Comparison of ENCODE assay signal across 29 cellular contexts in genomic region chr4:63663870-63664269, GRCh38.
DNase-seq lines count a peak whose midpoint lies in the region; ATAC-seq, FAIRE-seq and TF ChIP-seq lines count a peak whose summit lies in the region.
"Had no signal": no experiment of that assay in that cellular context is flagged by ENCODE, and none has a peak within 500 bp of the region (broad histone marks: within the 10 kb centered on the region; RNA-seq: fewer than 3 reads in every experiment).

No MANE protein-coding gene starts in this region.

- no peaks in the 10 kb centered on the region for H4K20me1 ChIP-seq in GM12878 (ENCODE audit: control insufficient read depth, insufficient read depth)

- intact Hi-C loops in GM12878 (cut with micrococcal nuclease; ENCODE audit: unreplicated experiment) = no loop called here
- intact Hi-C loops in activated CD8-positive, alpha-beta T cell treated with anti-CD3 and anti-CD28 coated beads for 36 hours (cut with micrococcal nuclease) = no loop called here

- no peaks in the 10 kb centered on the region for H3K36me3 Mint-ChIP-seq in activated CD8-positive, alpha-beta T cell treated with anti-CD3 and anti-CD28 coated beads for 36 hours (ENCODE audit: low read depth)
- H3K36me3 Mint-ChIP-seq: activated naive CD8-positive, alpha-beta T cell treated with anti-CD3 and anti-CD28 coated beads for 36 hours had no signal

- no peaks in the 10 kb centered on the region for H3K36me3 ChIP-seq in GM12878 (ENCODE audit: control insufficient read depth in 2 of 2, insufficient read depth in 2 of 2, low read length in 1 of 2)
- H3K36me3 ChIP-seq: gastrocnemius medialis, ovary had no signal

- peak; percentile 89 for FAIRE-seq in GM12878 (lab: Jason Lieb, UNC)
- FAIRE-seq: astrocyte had no signal

- H3K9ac ChIP-seq in GM12878 (ENCODE audit: control insufficient read depth, insufficient read depth, low read length) = no peak overlapping the region
- H3K9ac ChIP-seq: SK-N-SH had no signal

- TF ChIP-seq RAD21 in GM12878 (IDR thresholded peaks at IDR 0.05; ENCODE audit: insufficient read depth, low read depth, low read length) = no peak

- in situ Hi-C loops in GM12878 (cut with MboI) = no loop called here

- POLR2A ChIA-PET in GM12878 (lab: Charles Lee) = no interaction called here
- POLR2A ChIA-PET in activated CD8-positive, alpha-beta T cell treated with anti-CD3 and anti-CD28 coated beads for 36 hours (lab: Charles Lee) = no interaction called here

- peak overlapping the region; percentile 48; the same call in 1 of the 2 replicates for H3K4me2 ChIP-seq in GM12878 (ENCODE audit: control insufficient read depth, insufficient read depth)
- H3K4me2 ChIP-seq: GM23338, SK-N-SH had no signal

- H2AFZ ChIP-seq in GM12878 (ENCODE audit: control insufficient read depth, low read depth, low read length) = peak overlapping the region; percentile 55; the same call in 1 of the 2 replicates
- H2AFZ ChIP-seq: GM23338 had no signal

- no peaks in the 10 kb centered on the region for H3K9me3 ChIP-seq in GM12878 (replicated peaks; ENCODE audit: control insufficient read depth, insufficient read depth, low read length)
- H3K9me3 ChIP-seq: Caco-2, gastrocnemius medialis, ovary, SK-N-SH had no signal

- no peak overlapping the region for H3K4me3 ChIP-seq in GM12878
- H3K4me3 ChIP-seq: gastrocnemius medialis, GM23338, ovary had no signal

- no peak for TF ChIP-seq CTCF in GM12878 (IDR thresholded peaks at IDR 0.05 in 2 of 3, conservative IDR thresholded peaks at IDR 0.05 in 1 of 3; ENCODE audit: control insufficient read depth in 2 of 3, extremely low read depth in 1 of 3, insufficient read depth in 1 of 3, low read depth in 3 of 3, low read length in 3 of 3)
- TF ChIP-seq CTCF in activated CD8-positive, alpha-beta T cell treated with anti-CD3 and anti-CD28 coated beads for 36 hours (IDR thresholded peaks at IDR 0.05) = no peak

- H3K79me2 ChIP-seq in GM12878 (ENCODE audit: control insufficient read depth, insufficient read depth, low read length) = no peaks in the 10 kb centered on the region

- RAD21 ChIA-PET in GM12878 (lab: Charles Lee; ENCODE audit: unreplicated experiment) = interaction anchor here (0.7 to 1.3 kb wide), 4 partner anchors 30 to 185 kb away, joined by 3 to 5 read pairs (median 4); no protein-coding TSS in a partner anchor

- ATAC-seq in GM18868 (IDR thresholded peaks at IDR 0.05; ENCODE audit: unreplicated experiment) (peak; percentile 96), HG02588 (IDR thresholded peaks at IDR 0.05; ENCODE audit: unreplicated experiment) (peak; percentile 62), GM12878 (peak; percentile 99), GM19452 (IDR thresholded peaks at IDR 0.05; ENCODE audit: unreplicated experiment) (no peak)
- no peak for ATAC-seq in activated CD8-positive, alpha-beta T cell treated with anti-CD3 and anti-CD28 coated beads for 36 hours
- ATAC-seq: gastrocnemius medialis, GM23338, left cardiac atrium had no signal

- H3K27me3 ChIP-seq in GM12878 (replicated peaks in 1 of 2; ENCODE audit: control insufficient read depth in 2 of 2, insufficient read depth in 2 of 2, low read length in 1 of 2) = no peaks in the 10 kb centered on the region
- H3K27me3 ChIP-seq: gastrocnemius medialis, ovary had no signal

- 17% methylated on average over 2 of the region's 2 CpGs for WGBS in GM12878 (ENCODE audit: insufficient coverage, insufficient replicate concordance, low lambda C conversion rate, missing lambda C conversion rate)

- no peak overlapping the region; the same call in 1 of the 2 replicates for H3K27ac ChIP-seq in GM12878 (ENCODE audit: control insufficient read depth, insufficient read depth)
- H3K27ac ChIP-seq: gastrocnemius medialis, ovary, RWPE1 had no signal

- H3K4me3 Mint-ChIP-seq in activated CD8-positive, alpha-beta T cell treated with anti-CD3 and anti-CD28 coated beads for 36 hours = no peak overlapping the region
- H3K4me3 Mint-ChIP-seq: activated naive CD8-positive, alpha-beta T cell treated with anti-CD3 and anti-CD28 coated beads for 36 hours; dendritic cell treated with granulocyte-macrophage colony-stimulating factor and Interleukin-4, amounts not matched to agents 40 ng/mL and 50 ng/mL, for 4 days; GM23338; nephron had no signal

- no peaks in the 10 kb centered on the region for H3K27me3 Mint-ChIP-seq in activated CD8-positive, alpha-beta T cell treated with anti-CD3 and anti-CD28 coated beads for 36 hours
- H3K27me3 Mint-ChIP-seq: activated naive CD8-positive, alpha-beta T cell treated with anti-CD3 and anti-CD28 coated beads for 36 hours; dendritic cell treated with granulocyte-macrophage colony-stimulating factor and Interleukin-4, amounts not matched to agents 40 ng/mL and 50 ng/mL, for 4 days had no signal

- H3K27ac Mint-ChIP-seq in activated CD8-positive, alpha-beta T cell treated with anti-CD3 and anti-CD28 coated beads for 36 hours = no peak overlapping the region
- H3K27ac Mint-ChIP-seq: activated naive CD8-positive, alpha-beta T cell treated with anti-CD3 and anti-CD28 coated beads for 36 hours; dendritic cell treated with granulocyte-macrophage colony-stimulating factor and Interleukin-4, amounts not matched to agents 40 ng/mL and 50 ng/mL, for 4 days; GM23338; nephron had no signal

- no peaks in the 10 kb centered on the region for H3K4me1 ChIP-seq in GM12878 (ENCODE audit: control insufficient read depth, insufficient read depth, low read length)
- H3K4me1 ChIP-seq: Caco-2, gastrocnemius medialis had no signal

- TF ChIP-seq EP300 in GM12878 (IDR thresholded peaks at IDR 0.05; ENCODE audit: borderline replicate concordance in 1 of 2, control insufficient read depth in 1 of 2, low read depth in 2 of 2, low read length in 2 of 2) = no peak

- no TSS peak for BruUV-seq in GM12878 (replicated peaks; lab: Mats Ljungman, UMichigan)

- peaks cover 14% of the 10 kb centered on the region for H3K9me3 Mint-ChIP-seq in activated CD8-positive, alpha-beta T cell treated with anti-CD3 and anti-CD28 coated beads for 36 hours
- H3K9me3 Mint-ChIP-seq: GM23338 had no signal

- no peaks in the 10 kb centered on the region for H3K4me1 Mint-ChIP-seq in activated CD8-positive, alpha-beta T cell treated with anti-CD3 and anti-CD28 coated beads for 36 hours (ENCODE audit: low read depth)
- H3K4me1 Mint-ChIP-seq: activated naive CD8-positive, alpha-beta T cell treated with anti-CD3 and anti-CD28 coated beads for 36 hours; GM23338; nephron had no signal

- CTCF ChIA-PET in GM12878 (lab: Yijun Ruan, JAX) = interaction anchor here (0.8 to 1.1 kb wide), 3 partner anchors 47 to 136 kb away, joined by 3 to 5 read pairs (median 3); no protein-coding TSS in a partner anchor
- CTCF ChIA-PET in activated CD8-positive, alpha-beta T cell treated with anti-CD3 and anti-CD28 coated beads for 36 hours (lab: Charles Lee) = no interaction called here

- DNase-seq in HT1080 (ENCODE audit: low read depth) (peak; percentile 13), GM12878 (ENCODE audit: low read depth, low spot score) (peak; percentile 41), hippocampal formation (lab: John Stamatoyannopoulos, UW) (no peak)
- no peak for DNase-seq in activated CD8-positive, alpha-beta T cell treated with anti-CD3 and anti-CD28 coated beads for 36 hours
- DNase-seq: activated CD4-positive, alpha-beta T cell treated with anti-CD3 and anti-CD28 coated beads for 1 hour; activated effector memory CD4-positive, alpha-beta T cell treated with anti-CD3 and anti-CD28 coated beads, Interleukin-2, amount 50 U/mL, for 16 hours; activated naive CD8-positive, alpha-beta T cell treated with anti-CD3 and anti-CD28 coated beads for 36 hours; C1 segment of cervical spinal cord; Caco-2; caudate nucleus; DMS79; gastrocnemius medialis; GF-D8; left cardiac atrium; NCI-H1105; NCI-H2029 treated with DMSO at 0.1 percent for 48 hours; NCI-H2227 treated with DMSO at 0.1 percent for 48 hours; NCI-H526 treated with DMSO at 0.1 percent for 48 hours; ovary; SK-N-SH; stimulated activated naive CD4-positive, alpha-beta T cell treated with Interleukin-2 at 50 U/mL for 16 hours had no signal

- SMC1A ChIA-PET in GM12878 (lab: Charles Lee; ENCODE audit: uncharacterized antibody, unreplicated experiment) = interaction anchor here (0.8 to 1.6 kb wide), 4 partner anchors 10 to 79 kb away, joined by 4 to 6 read pairs (median 4); no protein-coding TSS in a partner anchor

- no peak for TF ChIP-seq POLR2A in GM12878 (IDR thresholded peaks at IDR 0.05; ENCODE audit: low read depth, low read length)

TF ChIP-seq in GM12878, 131 proteins besides CTCF, POLR2A, EP300 and RAD21 (continues in another document):
- TF ChIP-seq CBX3 (IDR thresholded peaks at IDR 0.05; ENCODE audit: borderline replicate concordance, low read depth) = no peak
- peak; percentile 70 for TF ChIP-seq RUNX3 (IDR thresholded peaks at IDR 0.05; ENCODE audit: low read length)
- no peak for TF ChIP-seq JUND (IDR thresholded peaks at IDR 0.05; ENCODE audit: low read depth, low read length)
- no peak for TF ChIP-seq MEF2B (IDR thresholded peaks at IDR 0.05; ENCODE audit: partially characterized antibody, poor library complexity, severe bottlenecking)
- no peak for TF ChIP-seq IRF3 (IDR thresholded peaks at IDR 0.05)
- no peak for TF ChIP-seq SREBF1 (IDR thresholded peaks at IDR 0.05; ENCODE audit: low read length)

Comparison
In these comparisons a context has a peak if more than half of its experiments do, and no peak if none do; other contexts are left out.
1. ATAC-seq: peak in GM18868 (single experiment), HG02588 (single experiment) and GM12878 (single experiment); none in GM19452 (single experiment) and activated CD8-positive, alpha-beta T cell treated with anti-CD3 and anti-CD28 coated beads for 36 hours (single experiment).
2. DNase-seq: peak in HT1080 (single experiment) and GM12878 (single experiment); none in hippocampal formation (0 of 2) and activated CD8-positive, alpha-beta T cell treated with anti-CD3 and anti-CD28 coated beads for 36 hours (single experiment).